20 cellular contexts compared by ENCODE assay signal in genomic region chr7:13265271-13265670, GRCh38.
A peak's percentile ranks its signal among the peaks of the same experiment; 100 is the strongest.
DNase-seq lines count a peak whose midpoint lies in the region; ATAC-seq, FAIRE-seq and TF ChIP-seq lines count a peak whose summit lies in the region.
"Had no signal": no experiment of that assay in that cellular context is flagged by ENCODE, and none has a peak within 500 bp of the region (broad histone marks: within the 10 kb centered on the region; RNA-seq: fewer than 3 reads in every experiment).

No MANE protein-coding gene starts in this region.

- CTCF ChIA-PET in HepG2 (lab: Yijun Ruan, JAX; ENCODE audit: low intra/inter-chr PET ratio, low total read pairs) (interaction anchor here (1.5 kb wide), 1 partner anchor 626 kb away, joined by 4 read pairs; no protein-coding TSS in a partner anchor), endothelial cell of umbilical vein (lab: Charles Lee) (interaction anchor here (1.0 to 2.9 kb wide), 8 partner anchors 10 to 741 kb away, joined by 4 to 17 read pairs (median 6); no protein-coding TSS in a partner anchor)

- H2AFZ ChIP-seq in HepG2 (ENCODE audit: low read length), result no peak overlapping the region
- no peak overlapping the region for H2AFZ ChIP-seq in endothelial cell of umbilical vein (ENCODE audit: low read depth, low read length)

- TF ChIP-seq CTCF in HepG2 (CRISPR knock-in tag; IDR thresholded peaks at IDR 0.05), result no peak
- no peak for TF ChIP-seq CTCF in right lobe of liver (IDR thresholded peaks at IDR 0.05)
- no peak for TF ChIP-seq CTCF in endothelial cell of umbilical vein (IDR thresholded peaks at IDR 0.05; ENCODE audit: extremely low read depth in 1 of 2, insufficient read depth in 1 of 2, low read depth in 1 of 2, low read length in 2 of 2)

- H3K4me2 ChIP-seq in HepG2 (ENCODE audit: low read depth, low read length) (no peak overlapping the region), endothelial cell of umbilical vein (ENCODE audit: insufficient read depth, low read length) (no peak overlapping the region)
- H3K4me2 ChIP-seq: A549; BLaER1 treated with 17β-estradiol and CSF1 and Interleukin-3, amounts not matched to agents 10 nM and 100 nM had no signal

- POLR2A ChIA-PET in HepG2 (lab: Yijun Ruan, JAX) (no interaction called here), endothelial cell of umbilical vein (lab: Charles Lee) (no interaction called here)

- dilution Hi-C loops in endothelial cell of umbilical vein (cut with MboI; ENCODE audit: extremely low pct_ligation_motif_present, low sequenced_read_pairs), result no loop called here

- FAIRE-seq in HepG2 (lab: Jason Lieb, UNC), result no peak
- peak; percentile 61 for FAIRE-seq in endothelial cell of umbilical vein (lab: Jason Lieb, UNC)
- FAIRE-seq: A549, D721Med, G401.6, GM12891, GM19239 had no signal

- DNase-seq in HepG2 (ENCODE audit: low spot score) (no peak), right lobe of liver (no peak), endothelial cell of umbilical vein (ENCODE audit: low read depth, low spot score) (no peak), NCI-H146 (lab: John Stamatoyannopoulos, UW) (no peak)
- DNase-seq: AML-193; Caco-2; Calu3; CD4-positive, alpha-beta T cell; CD8-positive, alpha-beta T cell; DMS79 treated with DMSO at 0.1 percent for 48 hours; GF-D8 had no signal

- 1% methylated on average over 2 of the region's 2 CpGs for WGBS in HepG2 (ENCODE audit: low lambda C conversion rate)
- WGBS in right lobe of liver (ENCODE audit: insufficient coverage, low coverage, low lambda C conversion rate, missing lambda C conversion rate), result 35% methylated on average over 2 of the region's 2 CpGs

- H3K27me3 ChIP-seq in HepG2 (ENCODE audit: control insufficient read depth in 1 of 2, insufficient read depth in 2 of 2, low read length in 2 of 2) (no peaks in the 10 kb centered on the region), right lobe of liver (no peaks in the 10 kb centered on the region), endothelial cell of umbilical vein (ENCODE audit: control insufficient read depth in 2 of 2, insufficient read depth in 2 of 2, low read length in 2 of 2) (peaks cover 0 to 3% of the 10 kb centered on the region in 2 experiments)
- H3K27me3 ChIP-seq: BLaER1 treated with 17β-estradiol and CSF1 and Interleukin-3, amounts not matched to agents 10 nM and 100 nM had no signal

- intact Hi-C loops in HepG2 (cut with micrococcal nuclease; ENCODE audit: unreplicated experiment) (no loop called here), right lobe of liver (cut with DNase I) (no loop called here), endothelial cell of umbilical vein (cut with micrococcal nuclease) (loop anchor here (10.0 kb wide), 1 partner anchor 150 kb away; no protein-coding TSS in a partner anchor)

- no peaks in the 10 kb centered on the region for H3K79me2 ChIP-seq in HepG2 (ENCODE audit: insufficient read depth, low read length)
- H3K79me2 ChIP-seq in endothelial cell of umbilical vein (ENCODE audit: control insufficient read depth, insufficient read depth, low read length), result no peaks in the 10 kb centered on the region

- TF ChIP-seq EP300 in HepG2 (IDR thresholded peaks at IDR 0.05; ENCODE audit: low read depth in 2 of 2, low read length in 2 of 2) (no peak), HepG2 (CRISPR knock-in tag; IDR thresholded peaks at IDR 0.05; ENCODE audit: borderline replicate concordance) (no peak)

- no peak for TF ChIP-seq POLR2A in HepG2 (IDR thresholded peaks at IDR 0.05; ENCODE audit: insufficient read depth in 1 of 2, low read depth in 2 of 2, low read length in 2 of 2)
- TF ChIP-seq POLR2A in right lobe of liver (IDR thresholded peaks at IDR 0.05), result no peak
- no peak for TF ChIP-seq POLR2A in endothelial cell of umbilical vein (IDR thresholded peaks at IDR 0.05; ENCODE audit: low read depth, low read length)

- H3K9me3 ChIP-seq in HepG2 (ENCODE audit: low read length) (no peaks in the 10 kb centered on the region), right lobe of liver (no peaks in the 10 kb centered on the region), endothelial cell of umbilical vein (replicated peaks; ENCODE audit: control insufficient read depth, insufficient read depth, low read length) (no peaks in the 10 kb centered on the region)
- H3K9me3 ChIP-seq: A549; BLaER1 treated with 17β-estradiol and CSF1 and Interleukin-3, amounts not matched to agents 10 nM and 100 nM had no signal

- no peak for ATAC-seq in HepG2
- no peak for ATAC-seq in right lobe of liver
- ATAC-seq in HG02885 (IDR thresholded peaks at IDR 0.05; ENCODE audit: poor library complexity, unreplicated experiment), result no peak
- ATAC-seq: A549; CD8-positive, alpha-beta T cell had no signal

- H3K9me1 ChIP-seq in endothelial cell of umbilical vein (replicated peaks; ENCODE audit: control insufficient read depth, extremely low read depth, insufficient read depth, low read length), result no peaks in the 10 kb centered on the region

- in situ Hi-C loops in HepG2 (cut with HindIII; ENCODE audit: extremely low pct_ligation_motif_present, low pct_unique_long_range_greater_than_20kb), result loop anchor here (10.0 kb wide), 1 partner anchor 630 kb away; no protein-coding TSS in a partner anchor

- no TSS peak for BruUV-seq in HepG2 (replicated peaks; lab: Mats Ljungman, UMichigan)
- no TSS peak for BruUV-seq in endothelial cell of umbilical vein (replicated peaks; lab: Mats Ljungman, UMichigan)

- no peak overlapping the region for H3K9ac ChIP-seq in HepG2 (ENCODE audit: insufficient read depth, low read depth, low read length)
- H3K9ac ChIP-seq in endothelial cell of umbilical vein (replicated peaks; ENCODE audit: extremely low read depth, insufficient read depth, low read length), result no peak overlapping the region
- H3K9ac ChIP-seq: BLaER1 treated with 17β-estradiol and CSF1 and Interleukin-3, amounts not matched to agents 10 nM and 100 nM had no signal

- H3K36me3 ChIP-seq in HepG2 (replicated peaks in 1 of 2; ENCODE audit: control insufficient read depth in 1 of 2, insufficient read depth in 2 of 2, low read length in 2 of 2) (no peaks in the 10 kb centered on the region), right lobe of liver (no peaks in the 10 kb centered on the region), endothelial cell of umbilical vein (ENCODE audit: control insufficient read depth in 2 of 2, extremely low read depth in 1 of 2, insufficient read depth in 2 of 2, low read length in 2 of 2) (no peaks in the 10 kb centered on the region)
- H3K36me3 ChIP-seq: BLaER1 treated with 17β-estradiol and CSF1 and Interleukin-3, amounts not matched to agents 10 nM and 100 nM had no signal

- H3K4me1 ChIP-seq in HepG2 (ENCODE audit: insufficient read depth, low read length) (no peaks in the 10 kb centered on the region), right lobe of liver (no peaks in the 10 kb centered on the region), endothelial cell of umbilical vein (ENCODE audit: control insufficient read depth, extremely low read depth, insufficient read depth, low read length) (no peaks in the 10 kb centered on the region)
- H3K4me1 ChIP-seq: A549; BLaER1 treated with 17β-estradiol and CSF1 and Interleukin-3, amounts not matched to agents 10 nM and 100 nM; Caco-2 had no signal

- no peaks in the 10 kb centered on the region for H4K20me1 ChIP-seq in HepG2 (ENCODE audit: insufficient read depth, low read length)
- H4K20me1 ChIP-seq in endothelial cell of umbilical vein (replicated peaks; ENCODE audit: control insufficient read depth, extremely low read depth, insufficient read depth, low read length), result no peaks in the 10 kb centered on the region
- H4K20me1 ChIP-seq: BLaER1 treated with 17β-estradiol and CSF1 and Interleukin-3, amounts not matched to agents 10 nM and 100 nM had no signal

- H3K4me3 ChIP-seq in HepG2 (replicated peaks in 1 of 3; ENCODE audit: insufficient read depth in 1 of 3, low read depth in 2 of 3, low read length in 3 of 3), result no peak overlapping the region
- H3K4me3 ChIP-seq in right lobe of liver, result no peak overlapping the region
- no peak overlapping the region for H3K4me3 ChIP-seq in endothelial cell of umbilical vein (replicated peaks in 1 of 3; ENCODE audit: insufficient read depth in 1 of 3, low read depth in 1 of 3, low read length in 3 of 3)
- H3K4me3 ChIP-seq: A549; BLaER1 treated with 17β-estradiol and CSF1 and Interleukin-3, amounts not matched to agents 10 nM and 100 nM had no signal

- no peak overlapping the region for H3K27ac ChIP-seq in HepG2 (ENCODE audit: extremely low read length, insufficient read depth, low read length)
- H3K27ac ChIP-seq in right lobe of liver, result no peak overlapping the region
- no peak overlapping the region for H3K27ac ChIP-seq in endothelial cell of umbilical vein (ENCODE audit: insufficient read depth, low read depth, low read length)
- H3K27ac ChIP-seq: 22Rv1; A549; BLaER1 treated with 17β-estradiol and CSF1 and Interleukin-3, amounts not matched to agents 10 nM and 100 nM; C4-2B had no signal

- no peak for TF ChIP-seq RAD21 in HepG2 (CRISPR knock-in tag; IDR thresholded peaks at IDR 0.05)

TF ChIP-seq in HepG2, 621 proteins besides CTCF, POLR2A, EP300 and RAD21:
- TF ChIP-seq ETV6 (CRISPR knock-in tag; conservative IDR thresholded peaks at IDR 0.05), result no peak
- TF ChIP-seq LCORL (IDR thresholded peaks at IDR 0.05), result peak; percentile 72; the same call in 1 of the 2 replicates
- no peak for TF ChIP-seq LCORL (CRISPR knock-in tag; IDR thresholded peaks at IDR 0.05)

TF ChIP-seq in endothelial cell of umbilical vein, 7 proteins besides CTCF, POLR2A, EP300 and RAD21:
- TF ChIP-seq JUN (IDR thresholded peaks at IDR 0.05; ENCODE audit: borderline replicate concordance, insufficient read depth, insufficient read length, low read depth), result no peak
- TF ChIP-seq MAX (IDR thresholded peaks at IDR 0.05; ENCODE audit: insufficient read depth, insufficient read length), result no peak
- no peak for TF ChIP-seq MYC (IDR thresholded peaks at IDR 0.05; ENCODE audit: low read depth, low read length)
- no peak for TF ChIP-seq EZH2 (IDR thresholded peaks at IDR 0.05; ENCODE audit: borderline replicate concordance, low read depth, low read length, severe bottlenecking)
- no peak for TF ChIP-seq GATA2 (IDR thresholded peaks at IDR 0.05; ENCODE audit: insufficient read depth, insufficient read length, low read depth, low read length)
- no peak for TF ChIP-seq POLR2AphosphoS5 (IDR thresholded peaks at IDR 0.05; ENCODE audit: insufficient read depth, low read depth, low read length)
- TF ChIP-seq FOS (IDR thresholded peaks at IDR 0.05; ENCODE audit: borderline replicate concordance, insufficient read depth, low read length), result no peak
